In genomic region chr9:121736147-121736721, GRCh38 we compare ENCODE assay signal across 8 cellular contexts.
DNase-seq lines count a peak whose midpoint lies in the region; ATAC-seq and TF ChIP-seq lines count a peak whose summit lies in the region.

No MANE protein-coding gene starts in this region.

- H3K27ac Mint-ChIP-seq in stimulated activated naive CD8-positive, alpha-beta T cell treated with anti-CD3 and anti-CD28 coated beads, Interleukin-15, Interleukin-2, amounts not matched to agents 100 ng/mL and 50 ng/mL, for 24 hours = no peak overlapping the region

- H3K9me3 Mint-ChIP-seq in stimulated activated naive CD8-positive, alpha-beta T cell treated with anti-CD3 and anti-CD28 coated beads, Interleukin-15, Interleukin-2, amounts not matched to agents 100 ng/mL and 50 ng/mL, for 24 hours = no peaks in the 10 kb centered on the region

- H3K27ac ChIP-seq in muscle layer of duodenum (ENCODE audit: low read length) = peak overlapping the region; percentile 84

- H3K4me1 Mint-ChIP-seq in stimulated activated naive CD8-positive, alpha-beta T cell treated with anti-CD3 and anti-CD28 coated beads, Interleukin-15, Interleukin-2, amounts not matched to agents 100 ng/mL and 50 ng/mL, for 24 hours (ENCODE audit: low read depth) = peaks cover 11% of the 10 kb centered on the region

- peak overlapping the region; percentile 23 for H3K4me3 Mint-ChIP-seq in stimulated activated naive CD8-positive, alpha-beta T cell treated with anti-CD3 and anti-CD28 coated beads, Interleukin-15, Interleukin-2, amounts not matched to agents 100 ng/mL and 50 ng/mL, for 24 hours

- H3K27me3 ChIP-seq in muscle layer of duodenum (ENCODE audit: low read depth, low read length) = no peaks in the 10 kb centered on the region

- H3K36me3 Mint-ChIP-seq in stimulated activated naive CD8-positive, alpha-beta T cell treated with anti-CD3 and anti-CD28 coated beads, Interleukin-15, Interleukin-2, amounts not matched to agents 100 ng/mL and 50 ng/mL, for 24 hours (ENCODE audit: low read depth) = no peaks in the 10 kb centered on the region

- no peak for ATAC-seq in stimulated activated naive CD8-positive, alpha-beta T cell treated with anti-CD3 and anti-CD28 coated beads, Interleukin-15, Interleukin-2, amounts not matched to agents 100 U/mL and 50 U/mL, for 24 hours

- H3K36me3 ChIP-seq in muscle layer of duodenum (ENCODE audit: control insufficient read depth in 1 of 2, insufficient read depth in 2 of 2, low read length in 2 of 2) = no peaks in the 10 kb centered on the region

- H3K4me1 ChIP-seq in muscle layer of duodenum (ENCODE audit: control insufficient read depth in 1 of 2, insufficient read depth in 2 of 2, low read length in 2 of 2) = peaks cover 38 to 64% of the 10 kb centered on the region in 2 donors

- H3K4me3 ChIP-seq in fibroblast of mammary gland (ENCODE audit: control insufficient read depth, low read depth, low read length) (peak overlapping the region; percentile 17), muscle layer of duodenum (ENCODE audit: low read depth in 1 of 2, low read length in 2 of 2) (peak overlapping the region; percentile 50 to 56)

- DNase-seq in stimulated activated naive CD8-positive, alpha-beta T cell treated with anti-CD3 and anti-CD28 coated beads, Interleukin-15, Interleukin-2, amounts not matched to agents 100 U/mL and 50 U/mL, for 24 hours = no peak
- DNase-seq in fibroblast of mammary gland (ENCODE audit: low read depth) (no peak), NCI-H2196 treated with DMSO at 0.1 percent for 48 hours (lab: John Stamatoyannopoulos, UW; ENCODE audit: unreplicated experiment) (no peak), NCI-H2171 treated with DMSO at 0.1 percent for 48 hours (lab: John Stamatoyannopoulos, UW) (no peak), SK-N-DZ (ENCODE audit: low spot score) (no peak), DMS 273 treated with DMSO at 0.1 percent for 48 hours (lab: John Stamatoyannopoulos, UW) (no peak)

- peaks cover 39% of the 10 kb centered on the region for H3K27me3 Mint-ChIP-seq in stimulated activated naive CD8-positive, alpha-beta T cell treated with anti-CD3 and anti-CD28 coated beads, Interleukin-15, Interleukin-2, amounts not matched to agents 100 ng/mL and 50 ng/mL, for 24 hours

- TF ChIP-seq CTCF in fibroblast of mammary gland (conservative IDR thresholded peaks at IDR 0.05; ENCODE audit: control insufficient read depth, insufficient read depth, low read depth, low read length) = no peak

- no peaks in the 10 kb centered on the region for H3K9me3 ChIP-seq in muscle layer of duodenum (ENCODE audit: control insufficient read depth in 1 of 2, low read length in 2 of 2)
